In the genomic region with DNA sequence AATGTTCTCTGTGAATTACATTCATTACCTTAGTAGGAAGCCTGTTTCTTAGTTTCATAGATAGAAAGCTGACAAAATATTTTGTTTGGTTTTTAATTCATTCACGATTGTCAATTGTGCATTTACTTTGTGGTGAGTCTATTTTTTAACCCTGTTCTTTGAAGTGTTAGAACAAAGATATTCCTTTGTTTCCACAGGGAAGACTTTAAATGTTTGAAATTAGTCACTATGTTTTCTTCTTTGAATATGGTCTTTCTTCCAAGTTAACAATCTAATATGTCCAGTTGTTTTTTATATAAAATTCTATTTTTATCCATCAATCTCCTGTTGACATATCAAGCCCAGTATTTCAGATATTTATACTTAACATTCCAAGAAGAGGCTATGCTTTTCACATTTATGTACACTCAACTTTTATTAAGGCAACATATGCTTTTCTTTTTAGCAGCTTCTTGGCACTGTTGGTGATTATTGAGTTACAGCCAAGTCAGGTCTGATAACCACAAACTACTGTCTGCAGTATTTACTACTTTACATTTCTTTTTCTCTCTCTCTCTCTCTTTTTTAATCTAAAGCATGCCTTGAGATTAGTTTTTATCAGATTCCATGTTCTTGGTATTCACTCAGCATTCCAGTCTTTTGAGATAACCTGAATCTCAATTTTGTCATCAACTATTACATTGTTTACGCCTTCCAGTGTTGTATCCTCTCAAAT, we compare ENCODE assay signal across 23 cellular contexts.
DNase-seq lines count a peak whose midpoint lies in the region; ATAC-seq, FAIRE-seq and TF ChIP-seq lines count a peak whose summit lies in the region.
"Had no signal": no experiment of that assay in that cellular context is flagged by ENCODE, and none has a peak within 500 bp of the region (broad histone marks: within the 10 kb centered on the region; RNA-seq: fewer than 3 reads in every experiment).

No MANE protein-coding gene starts in this region.

- H3K27me3 ChIP-seq in PC-3 (ENCODE audit: low read length) (no peaks in the 10 kb centered on the region), pancreas (peaks cover 0 to 5% (median 0%) of the 10 kb centered on the region in 4 donors)
- H3K27me3 ChIP-seq: Peyer's patch had no signal

- H3K4me2 ChIP-seq in PC-3 (ENCODE audit: low read length): no peak overlapping the region
- H3K4me2 ChIP-seq: GM23338 had no signal

- intact Hi-C loops in PC-3 (cut with micrococcal nuclease): loop anchor here (2.0 kb wide), 1 partner anchor 690 kb away; no protein-coding TSS in a partner anchor
- intact Hi-C loops in pancreas (cut with DNase I): no loop called here

- CTCF ChIA-PET in PC-3 (lab: Charles Lee): no interaction called here

- H3K36me3 ChIP-seq in PC-3 (ENCODE audit: low read depth, low read length) (no peaks in the 10 kb centered on the region), pancreas (no peaks in the 10 kb centered on the region)
- H3K36me3 ChIP-seq: Peyer's patch had no signal

- no peaks in the 10 kb centered on the region for H4K20me1 ChIP-seq in PC-3 (ENCODE audit: low read length)

- ATAC-seq in PC-3 (peak; percentile 31), pancreas (no peak)
- ATAC-seq: GM23338 had no signal

- H3K79me2 ChIP-seq in PC-3 (ENCODE audit: low read length): no peaks in the 10 kb centered on the region

- H3K4me1 ChIP-seq in PC-3 (ENCODE audit: insufficient read depth, low read length) (peaks cover 8% of the 10 kb centered on the region), pancreas (no peaks in the 10 kb centered on the region)
- H3K4me1 ChIP-seq: Peyer's patch had no signal

- TF ChIP-seq CTCF in PC-3 (conservative IDR thresholded peaks at IDR 0.05; ENCODE audit: low read depth, low read length) (no peak), choroid plexus epithelial cell (conservative IDR thresholded peaks at IDR 0.05; ENCODE audit: low read depth, low read length) (no peak), pancreas (IDR thresholded peaks at IDR 0.05) (no peak)

- TF ChIP-seq POLR2A in H54 (IDR thresholded peaks at IDR 0.05; ENCODE audit: low read depth, low read length): no peak

- no peaks in the 10 kb centered on the region for H3K9me3 ChIP-seq in PC-3 (ENCODE audit: low read length)
- no peaks in the 10 kb centered on the region for H3K9me3 ChIP-seq in pancreas
- H3K9me3 ChIP-seq: Caco-2, Peyer's patch had no signal

- H3K9me2 ChIP-seq in PC-3 (replicated peaks; ENCODE audit: low read length): no peaks in the 10 kb centered on the region

- H3K27ac ChIP-seq in PC-3 (ENCODE audit: low read length): no peak overlapping the region
- H3K27ac ChIP-seq in pancreas: no peak overlapping the region
- H3K27ac ChIP-seq: Peyer's patch had no signal

- no peak overlapping the region for H3K4me3 ChIP-seq in PC-3 (ENCODE audit: low read length)
- H3K4me3 ChIP-seq in choroid plexus epithelial cell (ENCODE audit: low read depth, low read length): no peak overlapping the region
- no peak overlapping the region for H3K4me3 ChIP-seq in pancreas
- H3K4me3 ChIP-seq: GM23338, Peyer's patch had no signal

- BruUV-seq in PC-3 (replicated peaks; lab: Mats Ljungman, UMichigan): no TSS peak

- WGBS in pancreas, 2 donors: 34 to 43% methylated on average over 2 of the region's 2 CpGs

- no peak overlapping the region for H3K9ac ChIP-seq in PC-3 (ENCODE audit: low read length)

- POLR2A ChIA-PET in PC-3 (lab: Charles Lee; ENCODE audit: unreplicated experiment): no interaction called here

- H3F3A ChIP-seq in PC-3 (ENCODE audit: low read length, unreplicated experiment): no peaks in the 10 kb centered on the region

- no peak overlapping the region for H2AFZ ChIP-seq in PC-3 (ENCODE audit: low read length)
- H2AFZ ChIP-seq: GM23338 had no signal

- DNase-seq in H54 (ENCODE audit: insufficient read length, low spot score) (no peak), PC-3 (no peak), choroid plexus epithelial cell (ENCODE audit: low read depth) (peak; percentile 39), pancreas (no peak), HPDE6-E6E7 (ENCODE audit: extremely low spot score) (no peak), NOMO-1 (lab: John Stamatoyannopoulos, UW; ENCODE audit: unreplicated experiment in 2 of 2) (no peak), mesenteric fat pad (ENCODE audit: low spot score) (no peak)
- DNase-seq in activated CD8-positive, alpha-beta memory T cell treated with anti-CD3 and anti-CD28 coated beads, Interleukin-2, amount 50 U/mL, for 4 hours: no peak
- DNase-seq: Caco-2; CD4-positive, CD25-positive, alpha-beta regulatory T cell; HCEC 1CT; MV-4-11; NCI-H1105 treated with DMSO at 0.1 percent for 48 hours; NCI-H1694; NCI-H2227 treated with DMSO at 0.1 percent for 48 hours; NCI-H510A treated with DMSO at 0.1 percent for 48 hours; NCI-H748 treated with DMSO at 0.1 percent for 48 hours; NK-92 treated with Interleukin-12 subunit alpha and Interleukin-12 subunit beta, amount 100 ng/mL, for 24 hours; Peyer's patch; SW 1271 had no signal

- peak; percentile 58 for FAIRE-seq in H54 (lab: Jason Lieb, UNC)
- peak; percentile 23 for FAIRE-seq in pancreas (lab: Jason Lieb, UNC)
- FAIRE-seq: G401.6, GM18507 had no signal
